Comparison of ENCODE assay signal across 7 cellular contexts in the genomic region with DNA sequence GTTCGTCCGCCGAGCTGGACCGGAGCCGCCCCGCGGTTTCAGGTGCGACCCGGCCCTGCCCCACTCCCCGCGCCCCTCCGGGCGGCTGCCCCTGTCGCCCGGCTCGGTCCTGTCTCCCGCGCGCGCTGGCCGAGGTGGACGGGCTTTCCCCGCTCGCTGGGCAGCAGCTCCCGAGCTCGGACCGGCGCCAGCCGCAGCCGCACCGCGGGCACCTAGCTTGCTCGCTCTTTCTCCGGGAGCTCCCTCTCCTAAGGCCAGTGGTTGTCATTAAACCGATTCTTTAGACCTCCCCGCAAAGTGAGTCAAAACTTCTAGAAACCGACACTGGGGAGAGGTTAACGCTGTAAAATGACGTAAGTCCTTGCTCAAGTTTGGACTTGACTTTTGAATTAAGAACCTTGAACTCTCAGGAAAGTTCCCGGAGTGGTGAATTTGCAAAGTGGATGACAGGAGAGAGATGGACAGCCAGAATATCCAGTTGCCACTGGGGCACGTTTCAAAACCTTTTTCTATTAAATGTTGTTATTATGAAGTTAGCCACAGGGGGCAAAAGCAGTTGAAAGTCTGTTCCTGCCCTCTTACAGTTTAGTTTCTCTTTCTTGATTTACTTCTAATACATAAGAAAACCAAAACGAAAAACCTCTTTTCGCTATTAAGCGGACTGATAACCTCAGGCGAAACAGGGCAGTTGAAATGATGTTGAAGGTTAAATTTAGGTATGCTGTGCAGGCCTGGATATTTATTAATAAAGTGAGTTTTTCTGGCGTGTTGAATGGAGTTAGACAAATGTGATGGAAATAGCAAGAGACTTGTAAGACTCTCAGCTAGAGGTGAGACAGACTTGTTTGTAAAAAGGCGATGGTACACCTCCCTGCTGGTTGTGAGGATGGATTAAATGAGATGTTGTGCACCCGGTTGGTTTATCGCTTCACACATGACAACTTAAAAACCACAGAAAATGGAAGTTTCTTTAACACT. TPM values are rescaled to one million over a fixed set of nuclear protein-coding genes. Genes with fewer than 3 reads are reported as not detected.
DNase-seq lines count a peak whose midpoint lies in the region; FAIRE-seq and TF ChIP-seq lines count a peak whose summit lies in the region.

No MANE protein-coding gene starts in this region.

- FAIRE-seq in GM12892 (lab: Jason Lieb, UNC), result no peak

- intact Hi-C loops in ascending aorta (cut with DNase I), result loop anchor here (1.0 to 10.0 kb wide), 8 partner anchors 78 to 1620 kb away; a partner anchor contains a TSS
- intact Hi-C loops in prostate gland (cut with DNase I), result loop anchor here (2.0 to 10.0 kb wide), 5 partner anchors 62 to 652 kb away; a partner anchor contains a TSS

- DNase-seq in GM12892 (ENCODE audit: insufficient read length) (peak; percentile 31), HFF-Myc (ENCODE audit: extremely low read depth, low read depth) (peak; percentile 63), MG63 (peak; percentile 43), SW 1271 (lab: John Stamatoyannopoulos, UW) (peak; percentile 50 to 88), ascending aorta (ENCODE audit: low spot score in 2 of 2) (peak in 1 of 2 donors; percentile 70), right atrium auricular region (ENCODE audit: low spot score) (peak; percentile 60), prostate gland (ENCODE audit: low spot score) (peak; percentile 57)

- H3K9me3 ChIP-seq in MG63 (peaks cover 5% of the 10 kb centered on the region; the same call in 1 of the 2 replicates), ascending aorta (peaks cover 0 to 8% of the 10 kb centered on the region in 2 donors), right atrium auricular region (peaks cover 0 to 9% of the 10 kb centered on the region in 2 donors), prostate gland (no peaks in the 10 kb centered on the region)

- H3K27me3 ChIP-seq in MG63, result no peaks in the 10 kb centered on the region
- H3K27me3 ChIP-seq in ascending aorta, result no peaks in the 10 kb centered on the region
- H3K27me3 ChIP-seq in right atrium auricular region, result no peaks in the 10 kb centered on the region
- H3K27me3 ChIP-seq in prostate gland (replicated peaks; ENCODE audit: insufficient read depth), result no peaks in the 10 kb centered on the region

- H3K4me3 ChIP-seq in HFF-Myc (replicated peaks; ENCODE audit: low read depth, low read length) (peak overlapping the region; percentile 72), MG63 (peak overlapping the region; percentile 79), ascending aorta (peak overlapping the region; percentile 81 to 100), right atrium auricular region (peak overlapping the region; percentile 89 to 98), prostate gland (peak overlapping the region; percentile 90 to 99)

- peaks cover 0 to 8% of the 10 kb centered on the region in 2 donors for H3K4me1 ChIP-seq in ascending aorta
- H3K4me1 ChIP-seq in right atrium auricular region, result peaks cover 0 to 15% of the 10 kb centered on the region in 2 donors
- H3K4me1 ChIP-seq in prostate gland (replicated peaks), result no peaks in the 10 kb centered on the region

- H3K36me3 ChIP-seq in MG63, result no peaks in the 10 kb centered on the region
- H3K36me3 ChIP-seq in ascending aorta, result no peaks in the 10 kb centered on the region
- H3K36me3 ChIP-seq in right atrium auricular region, result no peaks in the 10 kb centered on the region
- no peaks in the 10 kb centered on the region for H3K36me3 ChIP-seq in prostate gland

- WGBS in prostate gland, result 4% methylated on average over 26 of the region's 49 CpGs

- H3K27ac ChIP-seq in ascending aorta (peak overlapping the region; percentile 96 to 99), right atrium auricular region (peak overlapping the region; percentile 98 to 99), prostate gland (peak overlapping the region; percentile 97 to 98)

- TF ChIP-seq POLR2A in GM12892 (IDR thresholded peaks at IDR 0.05; ENCODE audit: low read depth, low read length) (no peak), prostate gland (IDR thresholded peaks at IDR 0.05) (peak; percentile 42)

- TF ChIP-seq CTCF in HFF-Myc (IDR thresholded peaks at IDR 0.05; ENCODE audit: low read depth, low read length, missing control alignments) (peak; percentile 27), ascending aorta (IDR thresholded peaks at IDR 0.05) (peak in 2 of 3 experiments; percentile 54 to 55), right atrium auricular region (IDR thresholded peaks at IDR 0.05) (peak in 1 of 2 donors; percentile 63), prostate gland (IDR thresholded peaks at IDR 0.05) (peak in 3 of 4 experiments; percentile 50 to 67 (median 59))

RNA-seq across cellular contexts. Expression of a gene that starts 0.8 kb away (rescaled TPM):
- polyA plus RNA-seq in GM12892 (2012; ENCODE audit: missing spikeins), result 47.6 TPM
- total RNA-seq in MG63 (2014; rRNA removed; shearing (Covaris generic); ENCODE audit: low replicate concordance), result 22.2 and 43.3 TPM in 2 replicates
- total RNA-seq in ascending aorta (9.8 TPM), right atrium auricular region (1 to 10 TPM; 2.7 to 5.0 TPM), prostate gland (10 to 100 TPM; 18.7 to 23.9 TPM)
